Comparison of ENCODE assay signal across 26 cellular contexts in the genomic region with DNA sequence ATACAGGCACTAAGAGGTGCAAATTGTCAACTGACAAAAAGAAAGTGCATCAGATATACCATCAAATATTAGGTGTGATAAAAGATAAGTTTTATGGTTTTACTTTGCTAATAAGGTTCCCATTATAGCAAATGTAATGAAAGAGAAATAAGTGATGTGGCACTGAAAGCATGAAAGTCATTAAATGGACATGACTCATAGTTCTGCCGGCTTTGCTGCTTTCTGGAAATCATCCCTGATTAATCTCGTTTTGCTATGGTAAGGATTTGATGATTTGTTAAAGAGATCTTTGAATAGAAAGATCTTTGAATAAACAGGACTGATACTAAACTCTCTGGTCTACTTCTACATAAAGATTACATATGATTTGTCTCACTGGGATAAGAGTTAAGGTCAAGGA.
DNase-seq lines count a peak whose midpoint lies in the region; ATAC-seq and TF ChIP-seq lines count a peak whose summit lies in the region.
"Had no signal": no experiment of that assay in that cellular context is flagged by ENCODE, and none has a peak within 500 bp of the region (broad histone marks: within the 10 kb centered on the region; RNA-seq: fewer than 3 reads in every experiment).

No MANE protein-coding gene starts in this region.

- peaks cover 0 to 4% of the 10 kb centered on the region in 2 experiments; a peak in 1 of 4 replicates for H3K79me1 ChIP-seq in IMR-90 (ENCODE audit: low read depth in 1 of 2, low read length in 2 of 2)

- no peak overlapping the region for H2AFZ ChIP-seq in IMR-90 (replicated peaks; ENCODE audit: low read length, poor library complexity)

- no peaks in the 10 kb centered on the region for H3K9me1 ChIP-seq in IMR-90 (ENCODE audit: insufficient read depth, low read length)

- no peak overlapping the region for H2BK20ac ChIP-seq in IMR-90 (ENCODE audit: low read depth, low read length)

- TF ChIP-seq RAD21 in IMR-90 (IDR thresholded peaks at IDR 0.05; ENCODE audit: low read length): no peak

- in situ Hi-C loops in IMR-90 (cut with MboI; ENCODE audit: low sequenced_read_pairs): no loop called here
- in situ Hi-C loops in astrocyte of the spinal cord (cut with HindIII; ENCODE audit: low sequenced_read_pairs): no loop called here

- H3K27me3 ChIP-seq in IMR-90 (ENCODE audit: control insufficient read depth, insufficient read depth, low read length) (no peaks in the 10 kb centered on the region), adrenal gland (no peaks in the 10 kb centered on the region)
- H3K27me3 ChIP-seq: dorsolateral prefrontal cortex, MG63 had no signal

- peak; percentile 73 for DNase-seq in EH (ENCODE audit: low read depth)
- peak; percentile 53 for DNase-seq in IMR-90
- peak; percentile 48 for DNase-seq in astrocyte of the spinal cord (ENCODE audit: low read depth, low spot score)
- DNase-seq in iris pigment epithelial cell (ENCODE audit: low read depth): peak; percentile 62
- DNase-seq in adrenal gland: no peak
- no peak for DNase-seq in NCI-H526 treated with DMSO at 0.1 percent for 48 hours (lab: John Stamatoyannopoulos, UW)
- no peak for DNase-seq in DMS 273 treated with DMSO at 0.1 percent for 48 hours (lab: John Stamatoyannopoulos, UW)
- DNase-seq: activated CD4-positive, alpha-beta T cell treated with anti-CD3 and anti-CD28 coated beads, Interleukin-2, amount 50 U/mL, for 1 hour; AML-193; central memory CD4-positive, alpha-beta T cell; COR-L47; DND-41; dorsolateral prefrontal cortex; head of caudate nucleus; left ventricle myocardium inferior; MG63; NCI-H1436 treated with DMSO at 0.1 percent for 48 hours; NCI-H2171; NCI-H69; SHP77; small intestine; stimulated activated naive CD8-positive, alpha-beta T cell treated with anti-CD3 and anti-CD28 coated beads, Interleukin-15, amount 100 ng/mL, for 72 hours; T-cell; trophoblast cell had no signal

- no peak overlapping the region for H4K91ac ChIP-seq in IMR-90 (ENCODE audit: insufficient read depth, low read depth, low read length)

- H3K18ac ChIP-seq in IMR-90 (ENCODE audit: low read depth, low read length): no peak overlapping the region

- H3K56ac ChIP-seq in IMR-90 (ENCODE audit: extremely low read depth, insufficient read depth, low read length): no peak overlapping the region

- no peak overlapping the region for H2AK9ac ChIP-seq in IMR-90 (replicated peaks; ENCODE audit: low read depth, low read length, poor library complexity)

- WGBS in IMR-90 (ENCODE audit: extremely low coverage in 2 of 2, insufficient read length in 1 of 2), 2 experiments: no CpG with 5 or more reads among the region's 2 CpGs
- WGBS in adrenal gland, 4 donors: 56 to 62% (median 58%) methylated on average over 2 of the region's 2 CpGs

- no peak overlapping the region for H3K9ac ChIP-seq in IMR-90 (ENCODE audit: low read depth, low read length)

- H4K8ac ChIP-seq in IMR-90 (ENCODE audit: low read depth in 2 of 2, low read length in 2 of 2): no peak overlapping the region

- H2BK120ac ChIP-seq in IMR-90 (ENCODE audit: low read depth, low read length): no peak overlapping the region

- ATAC-seq in IMR-90 (ENCODE audit: low read depth): peak; percentile 35; the same call in 1 of the 2 replicates
- no peak for ATAC-seq in HG03378 (IDR thresholded peaks at IDR 0.05; ENCODE audit: unreplicated experiment)
- ATAC-seq: stimulated activated naive CD8-positive, alpha-beta T cell treated with anti-CD3 and anti-CD28 coated beads, Interleukin-15, amount 100 ng/mL, for 72 hours; T-cell had no signal

- H3K27ac ChIP-seq in IMR-90 (ENCODE audit: insufficient read depth, low read length): no peak overlapping the region
- H3K27ac ChIP-seq in adrenal gland: no peak overlapping the region
- H3K27ac ChIP-seq: dorsolateral prefrontal cortex, left ventricle myocardium inferior, prostate gland had no signal

- no TSS peak for BruUV-seq in IMR-90 (replicated peaks; lab: Mats Ljungman, UMichigan)

- no peak overlapping the region for H3K4ac ChIP-seq in IMR-90 (ENCODE audit: low read depth, low read length)

- POLR2A ChIA-PET in IMR-90 (lab: Charles Lee; ENCODE audit: unreplicated experiment): no interaction called here

- TF ChIP-seq CTCF in IMR-90 (conservative IDR thresholded peaks at IDR 0.05; ENCODE audit: low read depth, low read length) (no peak), astrocyte of the spinal cord (IDR thresholded peaks at IDR 0.05; ENCODE audit: low read depth, low read length) (no peak), adrenal gland (IDR thresholded peaks at IDR 0.05) (no peak)

- H3K36me3 ChIP-seq in IMR-90 (ENCODE audit: control insufficient read depth, insufficient read depth, low read length) (peaks cover 4% of the 10 kb centered on the region), adrenal gland (replicated peaks in 1 of 2) (no peaks in the 10 kb centered on the region)
- H3K36me3 ChIP-seq: MG63, prostate gland had no signal

- no peak overlapping the region for H3K23ac ChIP-seq in IMR-90 (ENCODE audit: low read depth, low read length)

- CTCF ChIA-PET in IMR-90 (lab: Yijun Ruan, JAX): no interaction called here

- no peak overlapping the region for H2BK15ac ChIP-seq in IMR-90 (ENCODE audit: low read depth, low read length)

- no peak overlapping the region for H3K14ac ChIP-seq in IMR-90 (replicated peaks; ENCODE audit: low read depth, low read length)

- no peak overlapping the region for H4K5ac ChIP-seq in IMR-90 (ENCODE audit: low read depth, low read length)

- intact Hi-C loops in IMR-90 (cut with micrococcal nuclease): no loop called here
- intact Hi-C loops in adrenal gland (cut with DNase I): no loop called here

- H3K4me1 ChIP-seq in IMR-90 (ENCODE audit: control insufficient read depth, insufficient read depth, low read length): 0 out of 2 replicates have a peak, but pooled peaks cover 2% of the 10 kb centered on the region
- no peaks in the 10 kb centered on the region for H3K4me1 ChIP-seq in adrenal gland (replicated peaks in 1 of 2)
- H3K4me1 ChIP-seq: left ventricle myocardium inferior, prostate gland had no signal

- H2AK5ac ChIP-seq in IMR-90 (ENCODE audit: low read depth, low read length): no peak overlapping the region

- H3K9me3 ChIP-seq in IMR-90 (ENCODE audit: control insufficient read depth, insufficient read depth, low read length) (no peaks in the 10 kb centered on the region; the same call in 1 of the 2 replicates), adrenal gland (replicated peaks in 1 of 3) (no peaks in the 10 kb centered on the region)
- H3K9me3 ChIP-seq: left ventricle myocardium inferior, MG63, prostate gland had no signal

- H3K4me2 ChIP-seq in IMR-90 (ENCODE audit: low read depth, low read length): no peak overlapping the region

- no peaks in the 10 kb centered on the region for H4K20me1 ChIP-seq in IMR-90 (ENCODE audit: insufficient read depth, low read length)

- H2BK5ac ChIP-seq in IMR-90 (ENCODE audit: low read depth, low read length, poor library complexity, severe bottlenecking): no peak overlapping the region

- dilution Hi-C loops in IMR-90 (cut with HindIII; ENCODE audit: low sequenced_read_pairs, unreplicated experiment): no loop called here

- H3K4me3 ChIP-seq in IMR-90 (ENCODE audit: insufficient read depth, low read depth, low read length) (no peak overlapping the region), astrocyte of the spinal cord (ENCODE audit: low read depth, low read length) (no peak overlapping the region), adrenal gland (no peak overlapping the region)
- H3K4me3 ChIP-seq: dorsolateral prefrontal cortex, left ventricle myocardium inferior, MG63, prostate gland had no signal

- no peak for TF ChIP-seq POLR2A in IMR-90 (IDR thresholded peaks at IDR 0.05; ENCODE audit: low read depth, low read length)
- no peak for TF ChIP-seq POLR2A in adrenal gland (IDR thresholded peaks at IDR 0.05)

TF ChIP-seq in IMR-90, 13 proteins besides CTCF, POLR2A, EP300 and RAD21:
- TF ChIP-seq ELK1 (IDR thresholded peaks at IDR 0.05; ENCODE audit: borderline replicate concordance, low read depth, low read length) (no peak), CHD1 (IDR thresholded peaks at IDR 0.05; ENCODE audit: low read depth, low read length) (no peak), MXI1 (IDR thresholded peaks at IDR 0.05; ENCODE audit: borderline replicate concordance, low read depth, low read length) (no peak), FOS (IDR thresholded peaks at IDR 0.05; ENCODE audit: low read depth, low read length) (peak; percentile 43; the same call in 1 of the 2 replicates)

Comparison
In these comparisons a context has a peak if more than half of its experiments do, and no peak if none do; other contexts are left out.
1. DNase-seq: peak in EH (single experiment), IMR-90 (single experiment), astrocyte of the spinal cord (single experiment) and iris pigment epithelial cell (single experiment); none in adrenal gland (0 of 7), NCI-H526 treated with DMSO at 0.1 percent for 48 hours (single experiment) and DMS 273 treated with DMSO at 0.1 percent for 48 hours (single experiment).